31 cellular contexts compared by ENCODE assay signal in the genomic region with DNA sequence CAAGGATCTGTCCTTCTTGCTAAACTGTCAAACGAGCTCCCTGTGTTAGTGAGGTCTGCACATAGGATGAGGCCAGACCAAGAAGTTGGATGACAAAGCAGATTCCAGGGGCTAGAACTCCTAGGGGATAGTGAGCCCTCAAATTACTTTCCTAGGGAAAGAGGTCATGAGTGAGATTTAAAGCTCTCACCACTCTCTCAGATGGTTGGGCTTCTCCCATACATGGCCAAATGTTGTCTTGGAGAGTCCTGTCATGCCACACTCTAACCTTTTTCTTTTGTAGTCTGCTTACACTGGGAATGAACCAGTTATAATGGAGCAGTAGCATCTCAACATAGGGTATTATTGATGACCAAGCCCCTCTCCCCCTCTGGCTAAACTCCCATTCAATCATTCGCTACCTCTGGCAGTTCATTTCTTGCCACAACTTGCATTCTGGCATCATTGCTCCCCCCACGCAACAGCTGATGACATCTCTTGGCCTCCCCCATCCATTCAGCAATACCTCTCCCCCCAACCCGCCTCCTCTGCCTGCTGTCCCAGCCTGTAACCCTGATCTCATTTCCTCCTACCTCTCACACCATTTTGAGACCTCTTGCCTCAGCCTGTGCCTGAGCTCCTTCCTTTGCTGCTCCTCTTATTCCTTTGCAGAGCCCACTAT.
"Had no signal": no experiment of that assay in that cellular context is flagged by ENCODE, and none has a peak within 500 bp of the region (broad histone marks: within the 10 kb centered on the region; RNA-seq: fewer than 3 reads in every experiment).

No MANE protein-coding gene starts in this region.

- DNase-seq: activated CD4-positive, alpha-beta memory T cell treated with anti-CD3 and anti-CD28 coated beads, Interleukin-2, amount 10 ng/mL, durations not matched to agents 7 days and 5 days; activated CD4-positive, alpha-beta T cell treated with anti-CD3 and anti-CD28 coated beads for 1 hour; activated CD4-positive, alpha-beta T cell treated with anti-CD3 and anti-CD28 coated beads for 48 hours; activated CD4-positive, CD25-positive, alpha-beta regulatory T cell; activated CD8-positive, alpha-beta memory T cell treated with anti-CD3 and anti-CD28 coated beads for 24 hours; activated CD8-positive, alpha-beta memory T cell treated with anti-CD3 and anti-CD28 coated beads, Interleukin-2, amount 10 ng/mL, durations not matched to agents 7 days and 5 days; activated CD8-positive, alpha-beta memory T cell treated with anti-CD3 and anti-CD28 coated beads, Interleukin-2, amount 50 U/mL, for 48 hours; activated effector memory CD4-positive, alpha-beta T cell treated with Interleukin-2 at 50 U/mL for 16 hours; activated naive CD4-positive, alpha-beta T cell treated with anti-CD3 and anti-CD28 coated beads, Interleukin-2, amount 10 ng/mL, durations not matched to agents 7 days and 5 days; activated naive CD8-positive, alpha-beta T cell treated with anti-CD3 and anti-CD28 coated beads, Interleukin-2, amount 50 U/mL, for 24 hours; activated T-cell treated with anti-CD3 and anti-CD28 coated beads, Interleukin-2, amount 50 U/mL, for 48 hours; anterior cingulate cortex; Karpas-422; KBM-7; NCI-H1092; NCI-H1436 treated with DMSO at 0.1 percent for 48 hours; NCI-H1694 treated with DMSO at 0.1 percent for 48 hours; NCI-H2029; NCI-H2107; NCI-H2171; NCI-H510A; NCI-H526; NCI-H748 treated with DMSO at 0.1 percent for 48 hours; NK-92 treated with Interleukin-12 subunit alpha and Interleukin-12 subunit beta, amount 100 ng/mL, for 24 hours; PC-3; Right ventricle myocardium superior; T1000; WERI-Rb-1 had no signal

- H3K4me3 Mint-ChIP-seq: activated CD4-positive, alpha-beta memory T cell treated with anti-CD3 and anti-CD28 coated beads, Interleukin-2, amount 10 ng/mL, durations not matched to agents 7 days and 5 days; activated CD8-positive, alpha-beta memory T cell treated with anti-CD3 and anti-CD28 coated beads, Interleukin-2, amount 10 ng/mL, durations not matched to agents 7 days and 5 days; activated naive CD4-positive, alpha-beta T cell treated with anti-CD3 and anti-CD28 coated beads, Interleukin-2, amount 10 ng/mL, durations not matched to agents 7 days and 5 days; activated naive CD8-positive, alpha-beta T cell; activated naive CD8-positive, alpha-beta T cell treated with anti-CD3 and anti-CD28 coated beads, Interleukin-2, amount 50 U/mL, for 24 hours; brain had no signal

- H3K36me3 ChIP-seq: cardiac muscle cell, WERI-Rb-1 had no signal

- H3K4me3 ChIP-seq: cardiac muscle cell had no signal

- H3K27ac ChIP-seq: cardiac muscle cell, WERI-Rb-1 had no signal

- H3K36me3 Mint-ChIP-seq: activated CD8-positive, alpha-beta memory T cell treated with anti-CD3 and anti-CD28 coated beads, Interleukin-2, amount 10 ng/mL, durations not matched to agents 7 days and 5 days; activated naive CD4-positive, alpha-beta T cell treated with anti-CD3 and anti-CD28 coated beads, Interleukin-2, amount 10 ng/mL, durations not matched to agents 7 days and 5 days; activated naive CD8-positive, alpha-beta T cell; brain had no signal

- H3K27ac Mint-ChIP-seq: activated CD4-positive, alpha-beta memory T cell treated with anti-CD3 and anti-CD28 coated beads, Interleukin-2, amount 10 ng/mL, durations not matched to agents 7 days and 5 days; activated CD8-positive, alpha-beta memory T cell treated with anti-CD3 and anti-CD28 coated beads, Interleukin-2, amount 10 ng/mL, durations not matched to agents 7 days and 5 days; activated naive CD8-positive, alpha-beta T cell; activated naive CD8-positive, alpha-beta T cell treated with anti-CD3 and anti-CD28 coated beads, Interleukin-2, amount 50 U/mL, for 24 hours; brain had no signal

- H3K9me3 Mint-ChIP-seq: activated CD4-positive, alpha-beta memory T cell treated with anti-CD3 and anti-CD28 coated beads, Interleukin-2, amount 10 ng/mL, durations not matched to agents 7 days and 5 days; activated naive CD4-positive, alpha-beta T cell treated with anti-CD3 and anti-CD28 coated beads, Interleukin-2, amount 10 ng/mL, durations not matched to agents 7 days and 5 days; activated naive CD8-positive, alpha-beta T cell treated with anti-CD3 and anti-CD28 coated beads, Interleukin-2, amount 50 U/mL, for 24 hours; brain had no signal

- H3K4me1 Mint-ChIP-seq: activated CD4-positive, alpha-beta memory T cell treated with anti-CD3 and anti-CD28 coated beads, Interleukin-2, amount 10 ng/mL, durations not matched to agents 7 days and 5 days; activated CD8-positive, alpha-beta memory T cell treated with anti-CD3 and anti-CD28 coated beads, Interleukin-2, amount 10 ng/mL, durations not matched to agents 7 days and 5 days; activated naive CD4-positive, alpha-beta T cell treated with anti-CD3 and anti-CD28 coated beads, Interleukin-2, amount 10 ng/mL, durations not matched to agents 7 days and 5 days; activated naive CD8-positive, alpha-beta T cell treated with anti-CD3 and anti-CD28 coated beads, Interleukin-2, amount 50 U/mL, for 24 hours; brain had no signal
